ENCODE assay signal across 22 cellular contexts in genomic region chr2:184734338-184734737, GRCh38.
"Had no signal": no experiment of that assay in that cellular context is flagged by ENCODE, and none has a peak within 500 bp of the region (broad histone marks: within the 10 kb centered on the region; RNA-seq: fewer than 3 reads in every experiment).

No MANE protein-coding gene starts in this region.

- H3K9me3 ChIP-seq: SJCRH30, SK-N-SH had no signal

- H3K27me3 ChIP-seq: SJCRH30 had no signal

- H3K4me1 ChIP-seq: SJCRH30 had no signal

- H3K9me2 ChIP-seq: SK-N-SH had no signal

- H3K4me2 ChIP-seq: SK-N-SH had no signal

- H3K9ac ChIP-seq: SK-N-SH had no signal

- DNase-seq: activated B cell treated with CpG ODN at 0.5 μM for 24 hours; activated CD4-positive, alpha-beta memory T cell treated with anti-CD3 and anti-CD28 coated beads for 36 hours; activated CD4-positive, alpha-beta T cell treated with anti-CD3 and anti-CD28 coated beads, Interleukin-2, amount 10 ng/mL, durations not matched to agents 7 days and 5 days; activated CD8-positive, alpha-beta memory T cell treated with anti-CD3 and anti-CD28 coated beads for 24 hours; activated effector memory CD4-positive, alpha-beta T cell treated with anti-CD3 and anti-CD28 coated beads, Interleukin-2, amount 50 U/mL, for 16 hours; activated naive CD4-positive, alpha-beta T cell treated with Interleukin-2 at 50 U/mL for 16 hours; activated T-cell treated with anti-CD3 and anti-CD28 coated beads, Interleukin-2, amount 50 U/mL, for 4 hours; anterior cingulate cortex; cerebellar nuclear complex; Kasumi-1; NCI-H1105 treated with DMSO at 0.1 percent for 48 hours; NCI-H1436 treated with DMSO at 0.1 percent for 48 hours; NCI-H187; NCI-H2081; NCI-H446; NCI-H524; NCI-H774; Right ventricle myocardium superior; RPMI8226; SJCRH30; SK-N-SH; SW 1271 had no signal

- H3K4me3 ChIP-seq: SJCRH30 had no signal

- H3K27ac ChIP-seq: SJCRH30 had no signal
